ENCODE assay signal across 8 cellular contexts in genomic region chr3:57756022-57756527, GRCh38. TPM values are rescaled to one million over a fixed set of nuclear protein-coding genes. Genes with fewer than 3 reads are reported as not detected.
A peak's percentile ranks its signal among the peaks of the same experiment; 100 is the strongest.
DNase-seq lines count a peak whose midpoint lies in the region; ATAC-seq, FAIRE-seq and TF ChIP-seq lines count a peak whose summit lies in the region.

SLMAP (plus strand) TSS chr3:57756309; CDS start chr3:57757652, 1,343 bp downstream.

- H2AFZ ChIP-seq in OCI-LY7 (ENCODE audit: low read length) (peak within 1 kb of the TSS; percentile 100), endothelial cell of umbilical vein (ENCODE audit: low read depth, low read length) (peak within 1 kb of the TSS; percentile 46)

- TF ChIP-seq POLR2A in endothelial cell of umbilical vein (IDR thresholded peaks at IDR 0.05; ENCODE audit: low read depth, low read length), result peak; percentile 43

- ATAC-seq in GM21526 (IDR thresholded peaks at IDR 0.05; ENCODE audit: low FRiP score, unreplicated experiment), result peak; percentile 89

- BruUV-seq in OCI-LY7 (replicated peaks; lab: Mats Ljungman, UMichigan), result TSS peak; percentile 67
- BruUV-seq in endothelial cell of umbilical vein (replicated peaks; lab: Mats Ljungman, UMichigan), result no TSS peak

- dilution Hi-C loops in endothelial cell of umbilical vein (cut with MboI; ENCODE audit: extremely low pct_ligation_motif_present, low sequenced_read_pairs), result no loop called here

- H3K4me3 ChIP-seq in OCI-LY7 (ENCODE audit: low read depth, low read length, poor library complexity, severe bottlenecking) (peak within 1 kb of the TSS; percentile 80), endothelial cell of umbilical vein (replicated peaks in 1 of 3; ENCODE audit: insufficient read depth in 1 of 3, low read depth in 1 of 3, low read length in 3 of 3) (peak within 1 kb of the TSS; percentile 73 to 97 (median 84))

- H3K27ac ChIP-seq in OCI-LY7 (ENCODE audit: low read depth, low read length, poor library complexity, severe bottlenecking), result peak within 1 kb of the TSS; percentile 64
- peak within 1 kb of the TSS; percentile 92 for H3K27ac ChIP-seq in endothelial cell of umbilical vein (ENCODE audit: insufficient read depth, low read depth, low read length)

- peaks cover 21% of the 10 kb centered on the region; the same call in 1 of the 2 replicates for H4K20me1 ChIP-seq in OCI-LY7 (ENCODE audit: insufficient read depth, low read length)
- peaks cover 3% of the 10 kb centered on the region for H4K20me1 ChIP-seq in endothelial cell of umbilical vein (replicated peaks; ENCODE audit: control insufficient read depth, extremely low read depth, insufficient read depth, low read length)

- intact Hi-C loops in OCI-LY7 (cut with micrococcal nuclease; ENCODE audit: unreplicated experiment) (loop anchor here (1.0 to 5.0 kb wide), 3 partner anchors 64 to 199 kb away; partner anchors contain the start of genes ARF4 and PDE12), endothelial cell of umbilical vein (cut with micrococcal nuclease) (loop anchor here (1.0 to 5.0 kb wide), 6 partner anchors 46 to 359 kb away; partner anchors contain the start of genes ARF4 and PDE12)

- peak within 1 kb of the TSS; percentile 97 for H3K9ac ChIP-seq in endothelial cell of umbilical vein (replicated peaks; ENCODE audit: extremely low read depth, insufficient read depth, low read length)

- H3K9me3 ChIP-seq in OCI-LY7 (ENCODE audit: low read length) (no peaks in the 10 kb centered on the region), endothelial cell of umbilical vein (replicated peaks; ENCODE audit: control insufficient read depth, insufficient read depth, low read length) (no peaks in the 10 kb centered on the region)

- CTCF ChIA-PET in OCI-LY7 (lab: Charles Lee; ENCODE audit: unreplicated experiment) (no interaction called here), endothelial cell of umbilical vein (lab: Charles Lee) (interaction anchor here (0.7 to 1.8 kb wide), 12 partner anchors 8 to 358 kb away, joined by 3 to 10 read pairs (median 3); partner anchors contain the start of gene DENND6A)

- H3K36me3 ChIP-seq in OCI-LY7 (ENCODE audit: insufficient read depth, low read length) (peaks cover 41% of the 10 kb centered on the region), endothelial cell of umbilical vein (ENCODE audit: control insufficient read depth in 2 of 2, extremely low read depth in 1 of 2, insufficient read depth in 2 of 2, low read length in 2 of 2) (no peaks in the 10 kb centered on the region)

- FAIRE-seq in D721Med (lab: Jason Lieb, UNC) (no peak), endothelial cell of umbilical vein (lab: Jason Lieb, UNC) (peak; percentile 83)

- TF ChIP-seq CTCF in D721Med (IDR thresholded peaks at IDR 0.05; ENCODE audit: insufficient read depth, missing control alignments) (no peak), OCI-LY7 (conservative IDR thresholded peaks at IDR 0.05; ENCODE audit: low read length) (no peak), endothelial cell of umbilical vein (IDR thresholded peaks at IDR 0.05; ENCODE audit: extremely low read depth in 1 of 2, insufficient read depth in 1 of 2, low read depth in 1 of 2, low read length in 2 of 2) (no peak)

- DNase-seq in D721Med (ENCODE audit: insufficient read length, low spot score), result peak; percentile 81
- DNase-seq in HuH-7.5 (ENCODE audit: low spot score), result peak; percentile 70
- peak; percentile 97 for DNase-seq in OCI-LY7 (ENCODE audit: low spot score)
- peak; percentile 92 for DNase-seq in activated T-cell treated with anti-CD3 and anti-CD28 coated beads for 1 hour (ENCODE audit: low read depth)
- DNase-seq in endothelial cell of umbilical vein (ENCODE audit: low read depth, low spot score), result peak; percentile 94
- DNase-seq in midbrain (lab: John Stamatoyannopoulos, UW), result peak; percentile 98
- peak; percentile 86 to 90 for DNase-seq in stimulated activated CD8-positive, alpha-beta memory T cell treated with anti-CD3 and anti-CD28 coated beads, Interleukin-2, amount 100 ng/mL, for 1 hour (ENCODE audit: low read depth in 2 of 2)

- H3K4me1 ChIP-seq in OCI-LY7 (ENCODE audit: insufficient read depth, low read length, poor library complexity, severe bottlenecking), result peaks cover 35% of the 10 kb centered on the region
- peaks cover 35% of the 10 kb centered on the region for H3K4me1 ChIP-seq in endothelial cell of umbilical vein (ENCODE audit: control insufficient read depth, extremely low read depth, insufficient read depth, low read length)

- H3K79me2 ChIP-seq in OCI-LY7 (ENCODE audit: insufficient read depth, low read depth, low read length) (peaks cover 47% of the 10 kb centered on the region), endothelial cell of umbilical vein (ENCODE audit: control insufficient read depth, insufficient read depth, low read length) (peaks cover 47% of the 10 kb centered on the region)

- H3K9me1 ChIP-seq in endothelial cell of umbilical vein (replicated peaks; ENCODE audit: control insufficient read depth, extremely low read depth, insufficient read depth, low read length), result no peaks in the 10 kb centered on the region

- no peaks in the 10 kb centered on the region for H3K27me3 ChIP-seq in endothelial cell of umbilical vein (ENCODE audit: control insufficient read depth in 2 of 2, insufficient read depth in 2 of 2, low read length in 2 of 2)

- H3K4me2 ChIP-seq in OCI-LY7 (ENCODE audit: low read length), result peak within 1 kb of the TSS; percentile 89
- H3K4me2 ChIP-seq in endothelial cell of umbilical vein (ENCODE audit: insufficient read depth, low read length), result peak within 1 kb of the TSS; percentile 98

- POLR2A ChIA-PET in OCI-LY7 (lab: Charles Lee), result interaction anchor here (0.6 to 1.2 kb wide), 5 partner anchors 12 to 742 kb away, joined by 3 to 4 read pairs (median 3); no protein-coding TSS in a partner anchor
- POLR2A ChIA-PET in endothelial cell of umbilical vein (lab: Charles Lee), result interaction anchor here (0.6 to 1.5 kb wide), 5 partner anchors 9 to 659 kb away, joined by 3 to 8 read pairs (median 6); partner anchors contain the start of genes ARF4 and DENND6A

- no peaks in the 10 kb centered on the region for H3K9me2 ChIP-seq in OCI-LY7 (ENCODE audit: insufficient read depth, low read length)

TF ChIP-seq in endothelial cell of umbilical vein, 7 proteins besides CTCF, POLR2A, EP300 and RAD21:
- no peak for TF ChIP-seq EZH2 (IDR thresholded peaks at IDR 0.05; ENCODE audit: borderline replicate concordance, low read depth, low read length, severe bottlenecking)
- TF ChIP-seq GATA2 (IDR thresholded peaks at IDR 0.05; ENCODE audit: insufficient read depth, insufficient read length, low read depth, low read length), result no peak
- no peak for TF ChIP-seq JUN (IDR thresholded peaks at IDR 0.05; ENCODE audit: borderline replicate concordance, insufficient read depth, insufficient read length, low read depth)
- TF ChIP-seq MYC (IDR thresholded peaks at IDR 0.05; ENCODE audit: low read depth, low read length), result no peak
- TF ChIP-seq MAX (IDR thresholded peaks at IDR 0.05; ENCODE audit: insufficient read depth, insufficient read length), result peak; percentile 68
- TF ChIP-seq FOS (IDR thresholded peaks at IDR 0.05; ENCODE audit: borderline replicate concordance, insufficient read depth, low read length), result no peak
- TF ChIP-seq POLR2AphosphoS5 (IDR thresholded peaks at IDR 0.05; ENCODE audit: insufficient read depth, low read depth, low read length), result peak; percentile 70

RNA-seq across cellular contexts. Expression of gene SLMAP, which starts in this region (rescaled TPM):
- total RNA-seq in OCI-LY7 (2014; rRNA removed; shearing (Covaris generic)), result 39.1 and 41.6 TPM in 2 replicates
- total RNA-seq in OCI-LY7 (2022), result 68.4 and 71.3 TPM in 2 replicates
- 45.7 and 54.7 TPM in 2 replicates for total RNA-seq in endothelial cell of umbilical vein
- 9.8 and 11.3 TPM in 2 replicates for polyA plus RNA-seq in endothelial cell of umbilical vein
- 13.7 and 14.8 TPM in 2 replicates for polyA plus RNA-seq in endothelial cell of umbilical vein (2011; cell fraction: cytosol; rRNA removed)
- 33.7 and 43.3 TPM in 2 replicates for polyA plus RNA-seq in endothelial cell of umbilical vein (2011; cell fraction: nucleus; rRNA removed)
- polyA plus RNA-seq in endothelial cell of umbilical vein (2012), result 18.9 and 23.8 TPM in 2 replicates
- polyA minus RNA-seq in endothelial cell of umbilical vein, result 72.2 and 73.0 TPM in 2 replicates
- polyA minus RNA-seq in endothelial cell of umbilical vein (2011; cell fraction: cytosol; rRNA and poly(A)+ RNA removed), result 34.3 TPM
- polyA minus RNA-seq in endothelial cell of umbilical vein (2011; cell fraction: nucleus; rRNA and poly(A)+ RNA removed), result 82.7 and 108 TPM in 2 replicates

Comparison
In these comparisons a context has a peak if more than half of its experiments do, and no peak if none do; other contexts are left out.
1. Peak in every context shown above with its lines: DNase-seq, ATAC-seq, H3K4me3 ChIP-seq and H3K27ac ChIP-seq.